In the genomic region with DNA sequence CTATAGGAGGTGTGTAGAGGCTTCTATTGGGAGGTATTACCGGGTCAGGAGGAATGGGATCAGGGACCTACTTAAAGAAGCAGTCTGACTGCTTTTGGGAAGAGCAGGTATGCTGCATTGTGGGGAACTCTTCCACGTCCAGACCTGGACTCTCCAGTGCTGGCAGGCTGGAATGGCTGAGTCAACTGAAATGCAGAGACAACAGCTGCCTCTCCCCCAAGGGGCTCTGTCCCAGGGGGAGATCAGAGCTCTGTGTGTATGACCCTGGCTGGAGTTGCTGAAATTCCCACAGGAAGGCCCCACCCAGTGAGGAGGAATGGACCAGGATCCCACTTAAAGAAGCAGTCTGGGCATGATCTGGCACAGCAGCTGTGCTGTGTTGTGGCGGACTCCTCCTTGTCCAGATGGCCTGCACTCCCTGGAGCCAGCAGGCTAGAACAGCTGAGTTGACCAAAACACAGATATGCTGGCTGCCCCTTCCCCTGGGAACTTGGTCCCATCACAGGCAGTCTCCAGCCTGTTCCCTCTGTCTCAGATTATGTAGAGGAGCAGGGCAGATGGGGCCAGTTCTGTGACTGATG, we compare ENCODE assay signal across 1 cellular context.
TF ChIP-seq lines count a peak whose summit lies in the region.

No MANE protein-coding gene starts in this region.

TF ChIP-seq in HepG2, 621 proteins besides CTCF, POLR2A, EP300 and RAD21:
- TF ChIP-seq, protein P1, sequence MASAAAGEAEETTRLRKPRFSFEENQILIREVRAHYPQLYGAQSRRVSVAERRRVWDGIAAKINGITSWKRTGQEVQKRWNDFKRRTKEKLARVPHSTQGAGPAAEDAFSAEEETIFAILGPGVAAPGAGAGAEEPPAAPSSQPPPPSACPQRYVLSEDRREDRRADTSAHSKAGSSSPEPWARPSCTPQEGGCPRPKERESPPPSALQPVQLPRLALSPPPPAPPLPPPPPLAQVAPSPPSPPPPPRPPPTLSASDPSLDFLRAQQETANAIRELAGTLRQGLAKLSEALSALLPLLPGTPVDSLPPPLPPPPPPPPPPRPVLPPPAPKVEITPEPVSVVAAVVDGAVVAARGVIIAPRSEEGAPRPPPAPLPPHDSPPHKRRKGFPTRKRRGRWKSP (CRISPR knock-in tag; IDR thresholded peaks at IDR 0.05), result no peak
- no peak for TF ChIP-seq ZNF367 (CRISPR knock-in tag; IDR thresholded peaks at IDR 0.05; ENCODE audit: borderline replicate concordance)
- no peak for TF ChIP-seq ZBTB20 (CRISPR knock-in tag; IDR thresholded peaks at IDR 0.05; ENCODE audit: borderline replicate concordance, low read depth)
- TF ChIP-seq GPN1 (CRISPR knock-in tag; IDR thresholded peaks at IDR 0.05; ENCODE audit: borderline replicate concordance), result no peak
- no peak for TF ChIP-seq RARG (CRISPR knock-in tag; IDR thresholded peaks at IDR 0.05; ENCODE audit: low read depth)
- TF ChIP-seq GABPB1 (CRISPR knock-in tag; IDR thresholded peaks at IDR 0.05), result no peak
- TF ChIP-seq KLF15 (CRISPR knock-in tag; IDR thresholded peaks at IDR 0.05; ENCODE audit: borderline replicate concordance), result no peak
- TF ChIP-seq, protein P2, sequence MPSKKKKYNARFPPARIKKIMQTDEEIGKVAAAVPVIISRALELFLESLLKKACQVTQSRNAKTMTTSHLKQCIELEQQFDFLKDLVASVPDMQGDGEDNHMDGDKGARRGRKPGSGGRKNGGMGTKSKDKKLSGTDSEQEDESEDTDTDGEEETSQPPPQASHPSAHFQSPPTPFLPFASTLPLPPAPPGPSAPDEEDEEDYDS (CRISPR knock-in tag; IDR thresholded peaks at IDR 0.05), result no peak
- TF ChIP-seq, protein P3, sequence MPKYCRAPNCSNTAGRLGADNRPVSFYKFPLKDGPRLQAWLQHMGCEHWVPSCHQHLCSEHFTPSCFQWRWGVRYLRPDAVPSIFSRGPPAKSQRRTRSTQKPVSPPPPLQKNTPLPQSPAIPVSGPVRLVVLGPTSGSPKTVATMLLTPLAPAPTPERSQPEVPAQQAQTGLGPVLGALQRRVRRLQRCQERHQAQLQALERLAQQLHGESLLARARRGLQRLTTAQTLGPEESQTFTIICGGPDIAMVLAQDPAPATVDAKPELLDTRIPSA (CRISPR knock-in tag; IDR thresholded peaks at IDR 0.05; ENCODE audit: borderline replicate concordance), result no peak
- TF ChIP-seq ZNF75D (CRISPR knock-in tag; IDR thresholded peaks at IDR 0.05; ENCODE audit: borderline replicate concordance), result no peak
- TF ChIP-seq ZNF768 (CRISPR knock-in tag; IDR thresholded peaks at IDR 0.05), result no peak
TF ChIP-seq in HepG2: peak in this region for 0.
